ENCODE assay signal across 26 cellular contexts in genomic region chr17:1371893-1372590, GRCh38. TPM values are rescaled to one million over a fixed set of nuclear protein-coding genes. Genes with fewer than 3 reads are reported as not detected.
DNase-seq lines count a peak whose midpoint lies in the region; ATAC-seq and TF ChIP-seq lines count a peak whose summit lies in the region.
"Had no signal": no experiment of that assay in that cellular context is flagged by ENCODE, and none has a peak within 500 bp of the region (broad histone marks: within the 10 kb centered on the region; RNA-seq: fewer than 3 reads in every experiment).

No MANE protein-coding gene starts in this region.

- H3K4me3 Mint-ChIP-seq in CD4-positive, alpha-beta T cell = no peak overlapping the region
- no peak overlapping the region for H3K4me3 Mint-ChIP-seq in T-helper 17 cell

- H3K4me3 ChIP-seq in A673 (ENCODE audit: low read depth, low read length, poor library complexity, severe bottlenecking) (no peak overlapping the region), muscle layer of colon (ENCODE audit: low read depth in 1 of 2, low read length in 2 of 2) (peak overlapping the region in 1 of 2 donors; percentile 23)
- H3K4me3 ChIP-seq: GM12878, left lung, PC-9, prostate gland, suprapubic skin had no signal

- POLR2A ChIA-PET in A673 (lab: Charles Lee; ENCODE audit: low non-redundant PET) = no interaction called here
- POLR2A ChIA-PET in CD4-positive, alpha-beta T cell (lab: Charles Lee) = interaction anchor here (0.6 to 1.9 kb wide), 4 partner anchors 9 to 143 kb away, joined by 3 to 7 read pairs (median 4); partner anchors contain the start of gene YWHAE

- BruUV-seq in A673 (replicated peaks; lab: Mats Ljungman, UMichigan) = no TSS peak

- peak overlapping the region; percentile 49 for H3K27ac Mint-ChIP-seq in CD4-positive, alpha-beta T cell
- H3K27ac Mint-ChIP-seq in T-helper 17 cell = peak overlapping the region; percentile 79

- H3K27me3 Mint-ChIP-seq in CD4-positive, alpha-beta T cell = no peaks in the 10 kb centered on the region
- no peaks in the 10 kb centered on the region for H3K27me3 Mint-ChIP-seq in T-helper 17 cell

- H3K27ac ChIP-seq in A673 (ENCODE audit: low read depth, low read length, poor library complexity, severe bottlenecking) = peak overlapping the region; percentile 43
- peak overlapping the region; percentile 4 for H3K27ac ChIP-seq in CD4-positive, alpha-beta T cell (ENCODE audit: low read depth, low read length)
- H3K27ac ChIP-seq in muscle layer of colon (ENCODE audit: low read depth, low read length) = peak overlapping the region; percentile 17
- H3K27ac ChIP-seq: epithelial cell of prostate, HL-60, left lung, PC-9, prostate gland, suprapubic skin had no signal

- H3K9ac ChIP-seq in muscle layer of colon (ENCODE audit: low read length) = no peak overlapping the region

- H3K4me1 Mint-ChIP-seq in CD4-positive, alpha-beta T cell (ENCODE audit: low read depth) = peaks cover 66% of the 10 kb centered on the region
- peaks cover 60% of the 10 kb centered on the region for H3K4me1 Mint-ChIP-seq in T-helper 17 cell

- DNase-seq in A673 (ENCODE audit: low spot score) (no peak), T-helper 17 cell (no peak), NCI-H748 treated with DMSO at 0.1 percent for 48 hours (lab: John Stamatoyannopoulos, UW) (no peak), NCI-H128 (lab: John Stamatoyannopoulos, UW; ENCODE audit: unreplicated experiment) (no peak)
- no peak for DNase-seq in CD4-positive, alpha-beta T cell
- DNase-seq: activated CD4-positive, alpha-beta T cell treated with anti-CD3 and anti-CD28 coated beads for 48 hours; activated CD8-positive, alpha-beta memory T cell treated with anti-CD3 and anti-CD28 coated beads, Interleukin-2, amount 50 U/mL, for 4 hours; activated gamma-delta T cell; anterior cingulate cortex; central memory CD4-positive, alpha-beta T cell; DMS79 treated with DMSO at 0.1 percent for 48 hours; left lung; midbrain; NCI-H1092 treated with DMSO at 0.1 percent for 48 hours; NCI-H2081; NCI-H446; PC-9; SHP77 treated with DMSO at 0.1 percent for 48 hours had no signal

- no peak for ATAC-seq in CD4-positive, alpha-beta T cell (ENCODE audit: poor library complexity)
- ATAC-seq in T-helper 17 cell (no peak), GM21825 (IDR thresholded peaks at IDR 0.05; ENCODE audit: unreplicated experiment) (no peak)
- ATAC-seq: GM12878, HepG2, left lung had no signal

- H3K27me3 ChIP-seq in A673 (replicated peaks; ENCODE audit: insufficient read depth, low read depth, low read length, poor library complexity) (no peaks in the 10 kb centered on the region), muscle layer of colon (ENCODE audit: control insufficient read depth in 1 of 2, insufficient read depth in 2 of 2, low read length in 2 of 2) (no peaks in the 10 kb centered on the region)
- H3K27me3 ChIP-seq in CD4-positive, alpha-beta T cell (ENCODE audit: control insufficient read depth, insufficient read depth, low read length) = no peaks in the 10 kb centered on the region
- H3K27me3 ChIP-seq: left lung, suprapubic skin had no signal

- peaks cover 29% of the 10 kb centered on the region for H3K4me1 ChIP-seq in A673 (ENCODE audit: insufficient read depth, low read length, poor library complexity, severe bottlenecking)
- H3K4me1 ChIP-seq in muscle layer of colon (ENCODE audit: insufficient read depth, low read length) = peaks cover 91% of the 10 kb centered on the region

- H3K36me3 ChIP-seq in A673 (ENCODE audit: insufficient read depth, low read length, poor library complexity, severe bottlenecking) (peaks cover 11% of the 10 kb centered on the region), muscle layer of colon (ENCODE audit: insufficient read depth, low read length) (peaks cover 7% of the 10 kb centered on the region)
- H3K36me3 ChIP-seq: prostate gland had no signal

- H3K9me3 ChIP-seq in A673 (ENCODE audit: low read depth, low read length, poor library complexity, severe bottlenecking) = no peaks in the 10 kb centered on the region
- H3K9me3 ChIP-seq in CD4-positive, alpha-beta T cell (ENCODE audit: control insufficient read depth, low read length) = no peaks in the 10 kb centered on the region
- no peaks in the 10 kb centered on the region for H3K9me3 ChIP-seq in T-helper 17 cell (ENCODE audit: control insufficient read depth, low read length, poor library complexity, severe bottlenecking)
- H3K9me3 ChIP-seq in muscle layer of colon (ENCODE audit: low read length) = no peaks in the 10 kb centered on the region
- H3K9me3 ChIP-seq: left lung, prostate gland, suprapubic skin had no signal

- intact Hi-C loops in A673 (cut with micrococcal nuclease; ENCODE audit: unreplicated experiment) = no loop called here
- intact Hi-C loops in CD4-positive, alpha-beta T cell (cut with DNase I, micrococcal nuclease) = no loop called here

- no peak for TF ChIP-seq CTCF in A673 (conservative IDR thresholded peaks at IDR 0.05; ENCODE audit: low read depth, low read length)
- TF ChIP-seq CTCF in CD4-positive, alpha-beta T cell (IDR thresholded peaks at IDR 0.05) = no peak

- no peaks in the 10 kb centered on the region for H3K9me3 Mint-ChIP-seq in CD4-positive, alpha-beta T cell

- H3K36me3 Mint-ChIP-seq in CD4-positive, alpha-beta T cell (ENCODE audit: low read depth) = peaks cover 40% of the 10 kb centered on the region
- no peaks in the 10 kb centered on the region for H3K36me3 Mint-ChIP-seq in T-helper 17 cell (ENCODE audit: low read depth)

- CTCF ChIA-PET in A673 (lab: Charles Lee) = interaction anchor here (0.7 kb wide), 1 partner anchor 99 kb away, joined by 6 read pairs; no protein-coding TSS in a partner anchor
- CTCF ChIA-PET in CD4-positive, alpha-beta T cell (lab: Charles Lee) = interaction anchor here (1.5 kb wide), 1 partner anchor 144 kb away, joined by 4 read pairs; no protein-coding TSS in a partner anchor

RNA-seq across cellular contexts. Expression of gene YWHAE, which starts 28.0 kb away (rescaled TPM):
- 1,404 and 1,447 TPM in 2 replicates for total RNA-seq in A673 (2021)
- total RNA-seq in CD4-positive, alpha-beta T cell = 100 to 1,000 TPM; 116 to 133 TPM
- total RNA-seq in T-helper 17 cell = 100 to 1,000 TPM; 142 to 146 TPM
